In the genomic region with DNA sequence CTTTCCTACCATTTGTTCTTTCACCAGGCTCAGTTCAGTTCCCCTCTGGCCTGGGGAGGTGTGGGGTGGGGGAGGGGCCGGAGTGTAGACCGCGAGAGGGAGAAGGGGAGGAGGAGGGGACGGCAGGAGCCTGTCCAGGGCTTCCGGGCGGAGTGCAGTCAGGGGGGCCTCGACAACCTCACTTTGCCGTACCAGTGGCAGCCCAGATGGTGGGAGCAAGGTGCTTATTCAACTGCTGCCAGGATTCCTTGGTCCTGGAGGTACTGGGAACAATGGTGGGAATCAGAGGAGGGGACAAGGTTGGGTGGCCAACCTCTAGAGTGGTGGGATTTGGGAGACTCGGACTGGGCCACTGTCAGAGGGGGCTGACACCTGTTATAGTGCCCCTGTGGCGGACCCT, we compare ENCODE assay signal across 1 cellular context.
TF ChIP-seq lines count a peak whose summit lies in the region.

No MANE protein-coding gene starts in this region.

TF ChIP-seq in IMR-90, 13 proteins besides CTCF, POLR2A, EP300 and RAD21 (continued from another document):
- TF ChIP-seq, protein P1, sequence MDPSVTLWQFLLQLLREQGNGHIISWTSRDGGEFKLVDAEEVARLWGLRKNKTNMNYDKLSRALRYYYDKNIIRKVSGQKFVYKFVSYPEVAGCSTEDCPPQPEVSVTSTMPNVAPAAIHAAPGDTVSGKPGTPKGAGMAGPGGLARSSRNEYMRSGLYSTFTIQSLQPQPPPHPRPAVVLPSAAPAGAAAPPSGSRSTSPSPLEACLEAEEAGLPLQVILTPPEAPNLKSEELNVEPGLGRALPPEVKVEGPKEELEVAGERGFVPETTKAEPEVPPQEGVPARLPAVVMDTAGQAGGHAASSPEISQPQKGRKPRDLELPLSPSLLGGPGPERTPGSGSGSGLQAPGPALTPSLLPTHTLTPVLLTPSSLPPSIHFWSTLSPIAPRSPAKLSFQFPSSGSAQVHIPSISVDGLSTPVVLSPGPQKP (IDR thresholded peaks at IDR 0.05; ENCODE audit: borderline replicate concordance, low read depth, low read length), result no peak
- TF ChIP-seq MAFK (IDR thresholded peaks at IDR 0.05; ENCODE audit: low read depth, low read length) (no peak), CHD1 (IDR thresholded peaks at IDR 0.05; ENCODE audit: low read depth, low read length) (no peak), RFX5 (IDR thresholded peaks at IDR 0.05; ENCODE audit: low read depth, low read length) (no peak), CEBPB (IDR thresholded peaks at IDR 0.05; ENCODE audit: low read depth, low read length) (no peak), MAZ (IDR thresholded peaks at IDR 0.05; ENCODE audit: borderline replicate concordance, low read depth, low read length) (no peak), SMC3 (IDR thresholded peaks at IDR 0.05; ENCODE audit: low read depth, low read length) (no peak), FOS (IDR thresholded peaks at IDR 0.05; ENCODE audit: low read depth, low read length) (no peak), RCOR1 (IDR thresholded peaks at IDR 0.05; ENCODE audit: insufficient replicate concordance, low read length) (no peak)
- TF ChIP-seq, protein P2, sequence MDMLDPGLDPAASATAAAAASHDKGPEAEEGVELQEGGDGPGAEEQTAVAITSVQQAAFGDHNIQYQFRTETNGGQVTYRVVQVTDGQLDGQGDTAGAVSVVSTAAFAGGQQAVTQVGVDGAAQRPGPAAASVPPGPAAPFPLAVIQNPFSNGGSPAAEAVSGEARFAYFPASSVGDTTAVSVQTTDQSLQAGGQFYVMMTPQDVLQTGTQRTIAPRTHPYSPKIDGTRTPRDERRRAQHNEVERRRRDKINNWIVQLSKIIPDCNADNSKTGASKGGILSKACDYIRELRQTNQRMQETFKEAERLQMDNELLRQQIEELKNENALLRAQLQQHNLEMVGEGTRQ (IDR thresholded peaks at IDR 0.05; ENCODE audit: low read depth, low read length), result no peak
